In the genomic region with DNA sequence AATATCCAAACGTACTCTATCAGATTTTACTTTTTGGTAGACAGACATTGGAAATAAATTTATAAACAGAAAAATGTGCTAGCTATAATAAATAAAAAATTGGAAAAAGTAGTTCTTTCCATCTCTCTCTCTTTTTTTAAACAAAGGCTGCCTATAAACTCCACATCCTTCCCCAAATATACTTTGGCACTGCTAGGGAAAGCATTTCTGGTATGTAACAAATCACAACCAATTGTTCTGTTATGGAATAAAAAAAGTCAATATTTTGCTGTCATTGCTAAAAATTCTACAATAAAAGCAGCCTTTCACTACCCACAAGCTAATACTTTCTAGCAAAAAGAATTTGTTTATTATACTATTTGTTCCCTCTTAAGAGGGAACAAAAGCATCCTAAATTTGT, we compare ENCODE assay signal across 20 cellular contexts.
"Had no signal": no experiment of that assay in that cellular context is flagged by ENCODE, and none has a peak within 500 bp of the region (broad histone marks: within the 10 kb centered on the region; RNA-seq: fewer than 3 reads in every experiment).

No MANE protein-coding gene starts in this region.

- H3K27ac ChIP-seq: gastrocnemius medialis, heart right ventricle, ovary, sigmoid colon, WERI-Rb-1 had no signal

- H3K9me3 ChIP-seq: gastrocnemius medialis, heart right ventricle, ovary, sigmoid colon, thoracic aorta had no signal

- H3K4me1 ChIP-seq: gastrocnemius medialis had no signal

- H3K27me3 ChIP-seq: gastrocnemius medialis, heart right ventricle, ovary, sigmoid colon had no signal

- DNase-seq: activated CD4-positive, alpha-beta memory T cell treated with anti-CD3 and anti-CD28 coated beads, Interleukin-2, amount 10 ng/mL, durations not matched to agents 7 days and 5 days; activated CD4-positive, alpha-beta T cell treated with anti-CD3 and anti-CD28 coated beads for 36 hours; activated CD8-positive, alpha-beta memory T cell treated with anti-CD3 and anti-CD28 coated beads, Interleukin-2, amount 50 U/mL, for 4 hours; activated naive CD8-positive, alpha-beta T cell treated with anti-CD3 and anti-CD28 coated beads, Interleukin-2, amount 10 ng/mL, durations not matched to agents 7 days and 5 days; activated T-cell treated with anti-CD3 and anti-CD28 coated beads, Interleukin-2, amount 50 U/mL, for 72 hours; aorta; caudate nucleus; cortex of kidney; gastrocnemius medialis; heart right ventricle; ovary; sigmoid colon; stimulated activated CD4-positive, alpha-beta T cell treated with anti-CD3 and anti-CD28 coated beads, Interleukin-4, amount 100 ng/mL, for 4 hours; stimulated activated naive CD8-positive, alpha-beta T cell treated with anti-CD3 and anti-CD28 coated beads, Interleukin-15, amount 100 ng/mL, for 72 hours; T-helper 1 cell; WERI-Rb-1 had no signal

- FAIRE-seq: islet of Langerhans, urothelium cell line had no signal

- ATAC-seq: activated CD4-positive, alpha-beta T cell treated with anti-CD3 and anti-CD28 coated beads for 36 hours; activated T-cell treated with anti-CD3 and anti-CD28 coated beads, Interleukin-2, amount 50 U/mL, for 72 hours; gastrocnemius medialis; left lobe of liver; stimulated activated naive CD8-positive, alpha-beta T cell treated with anti-CD3 and anti-CD28 coated beads, Interleukin-15, amount 100 ng/mL, for 72 hours had no signal

- H3K36me3 ChIP-seq: gastrocnemius medialis, heart right ventricle, ovary, sigmoid colon, thoracic aorta, WERI-Rb-1 had no signal

- H3K4me3 ChIP-seq: gastrocnemius medialis, heart right ventricle, ovary, sigmoid colon had no signal
